ENCODE assay signal across 1 cellular context in genomic region chr11:32962016-32962415, GRCh38.
TF ChIP-seq lines count a peak whose summit lies in the region.

No MANE protein-coding gene starts in this region.

TF ChIP-seq in IMR-90, 13 proteins besides CTCF, POLR2A, EP300 and RAD21:
- TF ChIP-seq RCOR1 (IDR thresholded peaks at IDR 0.05; ENCODE audit: insufficient replicate concordance, low read length) (no peak), FOS (IDR thresholded peaks at IDR 0.05; ENCODE audit: low read depth, low read length) (no peak), MXI1 (IDR thresholded peaks at IDR 0.05; ENCODE audit: borderline replicate concordance, low read depth, low read length) (no peak), ELK1 (IDR thresholded peaks at IDR 0.05; ENCODE audit: borderline replicate concordance, low read depth, low read length) (no peak), RFX5 (IDR thresholded peaks at IDR 0.05; ENCODE audit: low read depth, low read length) (no peak), NFE2L2 (IDR thresholded peaks at IDR 0.05; ENCODE audit: low read depth, low read length) (no peak), CHD1 (IDR thresholded peaks at IDR 0.05; ENCODE audit: low read depth, low read length) (no peak), BHLHE40 (IDR thresholded peaks at IDR 0.05; ENCODE audit: low read depth, low read length) (no peak)
TF ChIP-seq in IMR-90: peak in this region for 0.
